17 cellular contexts compared by ENCODE assay signal in the genomic region with DNA sequence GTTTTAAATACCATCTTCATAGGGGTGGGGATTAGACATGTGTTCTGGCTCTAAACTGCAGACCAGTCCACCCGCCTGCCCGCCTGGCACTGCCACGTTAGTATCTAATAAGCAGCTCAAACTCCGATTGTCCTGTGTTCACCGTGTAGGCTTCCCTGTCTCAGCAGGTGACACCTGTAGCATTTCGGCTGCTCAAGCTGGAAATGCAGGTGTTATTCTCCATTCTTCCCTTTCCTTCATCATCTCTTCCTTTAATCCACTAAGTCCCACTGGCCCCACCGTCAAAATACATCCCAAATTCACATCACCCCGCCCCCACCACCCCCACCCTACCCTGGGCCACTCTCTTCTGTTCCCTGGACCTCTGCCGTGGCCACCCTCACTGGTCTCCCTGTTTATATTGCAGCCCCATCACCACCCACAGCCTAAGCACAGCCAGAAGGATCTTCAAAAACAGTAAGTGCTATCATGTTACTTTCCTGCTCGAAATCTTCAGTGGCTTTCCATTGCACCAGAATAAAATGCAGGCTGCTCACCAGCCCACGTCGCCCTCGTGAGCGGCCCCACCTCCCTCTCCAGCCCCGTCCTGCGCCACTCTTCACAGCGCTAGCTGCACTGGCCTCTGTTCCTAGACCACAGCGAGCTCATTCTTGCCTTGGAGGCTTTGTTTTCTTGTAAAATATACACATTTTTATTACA.
A peak's percentile ranks its signal among the peaks of the same experiment; 100 is the strongest.
DNase-seq lines count a peak whose midpoint lies in the region; ATAC-seq and TF ChIP-seq lines count a peak whose summit lies in the region.
"Had no signal": no experiment of that assay in that cellular context is flagged by ENCODE, and none has a peak within 500 bp of the region (broad histone marks: within the 10 kb centered on the region; RNA-seq: fewer than 3 reads in every experiment).

No MANE protein-coding gene starts in this region.

- H4K20me1 ChIP-seq in GM23338 (replicated peaks; ENCODE audit: insufficient read depth): no peaks in the 10 kb centered on the region

- H3K36me3 ChIP-seq in GM23338 (ENCODE audit: insufficient read depth) (no peaks in the 10 kb centered on the region), prostate gland (no peaks in the 10 kb centered on the region), ascending aorta (no peaks in the 10 kb centered on the region), adrenal gland (replicated peaks in 1 of 2) (no peaks in the 10 kb centered on the region)

- no peaks in the 10 kb centered on the region for H3K79me2 ChIP-seq in GM23338 (replicated peaks; ENCODE audit: insufficient read depth)

- DNase-seq in GM23338 (ENCODE audit: low spot score) (no peak), NCI-H524 treated with DMSO at 0.1 percent for 48 hours (lab: John Stamatoyannopoulos, UW) (peak; percentile 55), right cardiac atrium (peak in 1 of 3 donors; percentile 55), prostate gland (ENCODE audit: low spot score) (no peak), ascending aorta (ENCODE audit: low spot score in 2 of 2) (no peak), adrenal gland (no peak)
- DNase-seq in activated CD8-positive, alpha-beta memory T cell treated with anti-CD3 and anti-CD28 coated beads for 24 hours: no peak
- DNase-seq: activated CD4-positive, alpha-beta T cell treated with anti-CD3 and anti-CD28 coated beads for 1 hour; activated naive CD8-positive, alpha-beta T cell treated with anti-CD3 and anti-CD28 coated beads, Interleukin-2, amount 50 U/mL, for 24 hours; activated T-cell treated with anti-CD3 and anti-CD28 coated beads, Interleukin-2, amount 50 U/mL, for 24 hours; CD4-positive, CD25-positive, alpha-beta regulatory T cell; midbrain; NCI-H446 treated with DMSO at 0.1 percent for 48 hours; stimulated activated CD4-positive, alpha-beta T cell treated with anti-CD3 and anti-CD28 coated beads, Interleukin-2, amount 100 ng/mL, for 24 hours; T-helper 2 cell had no signal

- H3K4me3 Mint-ChIP-seq in GM23338: no peak overlapping the region; the same call in 2 of the 3 replicates
- H3K4me3 Mint-ChIP-seq: activated naive CD8-positive, alpha-beta T cell treated with anti-CD3 and anti-CD28 coated beads, Interleukin-2, amount 50 U/mL, for 24 hours; activated T-cell treated with anti-CD3 and anti-CD28 coated beads, Interleukin-2, amount 50 U/mL, for 24 hours; CD4-positive, CD25-positive, alpha-beta regulatory T cell; dendritic cell treated with granulocyte-macrophage colony-stimulating factor and Interleukin-4, amounts not matched to agents 40 ng/mL and 50 ng/mL, for 4 days had no signal

- no peak for TF ChIP-seq CTCF in GM23338 (conservative IDR thresholded peaks at IDR 0.05; ENCODE audit: low read depth in 2 of 2)
- TF ChIP-seq CTCF in prostate gland (IDR thresholded peaks at IDR 0.05): no peak
- TF ChIP-seq CTCF in ascending aorta (IDR thresholded peaks at IDR 0.05): no peak
- TF ChIP-seq CTCF in adrenal gland (IDR thresholded peaks at IDR 0.05): no peak

- H3K27me3 Mint-ChIP-seq in GM23338 (ENCODE audit: insufficient read depth, low read depth, poor library complexity): peaks cover 17% of the 10 kb centered on the region
- H3K27me3 Mint-ChIP-seq: activated naive CD8-positive, alpha-beta T cell treated with anti-CD3 and anti-CD28 coated beads, Interleukin-2, amount 50 U/mL, for 24 hours; activated T-cell treated with anti-CD3 and anti-CD28 coated beads, Interleukin-2, amount 50 U/mL, for 24 hours; CD4-positive, CD25-positive, alpha-beta regulatory T cell had no signal

- peak overlapping the region; percentile 62; the same call in 1 of the 2 replicates for H3K4me2 ChIP-seq in GM23338

- H3K4me1 Mint-ChIP-seq in GM23338: peaks cover 17% of the 10 kb centered on the region
- H3K4me1 Mint-ChIP-seq: activated naive CD8-positive, alpha-beta T cell treated with anti-CD3 and anti-CD28 coated beads, Interleukin-2, amount 50 U/mL, for 24 hours had no signal

- H3K9me3 ChIP-seq in right cardiac atrium (ENCODE audit: control insufficient read depth, low read length) (no peaks in the 10 kb centered on the region), prostate gland (no peaks in the 10 kb centered on the region), ascending aorta (no peaks in the 10 kb centered on the region), adrenal gland (replicated peaks in 1 of 3) (no peaks in the 10 kb centered on the region)

- no peak overlapping the region for H3K27ac ChIP-seq in GM23338 (ENCODE audit: low read depth)
- H3K27ac ChIP-seq in right cardiac atrium (ENCODE audit: low read length): no peak overlapping the region
- peak overlapping the region; percentile 15 to 38 for H3K27ac ChIP-seq in prostate gland
- no peak overlapping the region for H3K27ac ChIP-seq in ascending aorta
- H3K27ac ChIP-seq in adrenal gland: no peak overlapping the region

- no peaks in the 10 kb centered on the region for H3K9me2 ChIP-seq in GM23338 (ENCODE audit: insufficient read depth)

- peaks cover 5% of the 10 kb centered on the region; the same call in 1 of the 2 replicates for H3F3A ChIP-seq in GM23338 (replicated peaks; ENCODE audit: low read depth)

- TF ChIP-seq POLR2A in prostate gland (IDR thresholded peaks at IDR 0.05): no peak
- no peak for TF ChIP-seq POLR2A in adrenal gland (IDR thresholded peaks at IDR 0.05)

- H3K27ac Mint-ChIP-seq in GM23338: no peak overlapping the region
- H3K27ac Mint-ChIP-seq: activated naive CD8-positive, alpha-beta T cell treated with anti-CD3 and anti-CD28 coated beads, Interleukin-2, amount 50 U/mL, for 24 hours; activated T-cell treated with anti-CD3 and anti-CD28 coated beads, Interleukin-2, amount 50 U/mL, for 24 hours; dendritic cell treated with granulocyte-macrophage colony-stimulating factor and Interleukin-4, amounts not matched to agents 40 ng/mL and 50 ng/mL, for 4 days had no signal

- H3K9me3 Mint-ChIP-seq in GM23338: no peaks in the 10 kb centered on the region; the same call in 2 of the 3 replicates
- H3K9me3 Mint-ChIP-seq: activated naive CD8-positive, alpha-beta T cell treated with anti-CD3 and anti-CD28 coated beads, Interleukin-2, amount 50 U/mL, for 24 hours; activated T-cell treated with anti-CD3 and anti-CD28 coated beads, Interleukin-2, amount 50 U/mL, for 24 hours; CD4-positive, CD25-positive, alpha-beta regulatory T cell; dendritic cell treated with granulocyte-macrophage colony-stimulating factor and Interleukin-4, amounts not matched to agents 40 ng/mL and 50 ng/mL, for 4 days had no signal

- peak; percentile 26 for ATAC-seq in GM23338
- ATAC-seq in right cardiac atrium: peak; percentile 38 to 54
- ATAC-seq in HG02981 (IDR thresholded peaks at IDR 0.05; ENCODE audit: unreplicated experiment): no peak
- ATAC-seq: activated naive CD8-positive, alpha-beta T cell treated with anti-CD3 and anti-CD28 coated beads, Interleukin-2, amount 50 U/mL, for 24 hours had no signal

- no peaks in the 10 kb centered on the region for H3K27me3 ChIP-seq in GM23338 (ENCODE audit: insufficient read depth)
- no peaks in the 10 kb centered on the region for H3K27me3 ChIP-seq in right cardiac atrium (ENCODE audit: control insufficient read depth, insufficient read depth)
- no peaks in the 10 kb centered on the region for H3K27me3 ChIP-seq in prostate gland (replicated peaks; ENCODE audit: insufficient read depth)
- no peaks in the 10 kb centered on the region for H3K27me3 ChIP-seq in ascending aorta
- no peaks in the 10 kb centered on the region for H3K27me3 ChIP-seq in adrenal gland

- no peaks in the 10 kb centered on the region for H3K36me3 Mint-ChIP-seq in GM23338 (ENCODE audit: low read depth)
- H3K36me3 Mint-ChIP-seq: CD4-positive, CD25-positive, alpha-beta regulatory T cell had no signal

- H2AFZ ChIP-seq in GM23338: peak overlapping the region; percentile 96; the same call in 1 of the 2 replicates

- 53% methylated on average over 18 of the region's 18 CpGs for WGBS in right cardiac atrium
- WGBS in prostate gland: 36% methylated on average over 18 of the region's 18 CpGs
- WGBS in adrenal gland, 4 donors: 79 to 81% (median 80%) methylated on average over 18 of the region's 18 CpGs

- peaks cover 9% of the 10 kb centered on the region for H3K4me1 ChIP-seq in GM23338 (ENCODE audit: insufficient read depth)
- H3K4me1 ChIP-seq in right cardiac atrium (ENCODE audit: control insufficient read depth, insufficient read depth, low read length): peaks cover 4% of the 10 kb centered on the region
- no peaks in the 10 kb centered on the region for H3K4me1 ChIP-seq in prostate gland (replicated peaks)
- H3K4me1 ChIP-seq in ascending aorta: peaks cover 0 to 5% of the 10 kb centered on the region in 2 donors
- H3K4me1 ChIP-seq in adrenal gland (replicated peaks in 1 of 2): no peaks in the 10 kb centered on the region

- H3K4me3 ChIP-seq in GM23338 (no peak overlapping the region), right cardiac atrium (ENCODE audit: low read length) (no peak overlapping the region), prostate gland (no peak overlapping the region), ascending aorta (no peak overlapping the region), adrenal gland (no peak overlapping the region)

- intact Hi-C loops in right cardiac atrium (cut with DNase I) (no loop called here), prostate gland (cut with DNase I) (no loop called here), ascending aorta (cut with DNase I) (no loop called here), adrenal gland (cut with DNase I) (no loop called here)

TF ChIP-seq in GM23338, 12 proteins besides CTCF, POLR2A, EP300 and RAD21 (continues in another document):
- TF ChIP-seq ZNF114 (CRISPR knock-in tag; IDR thresholded peaks at IDR 0.05) (no peak), JUNB (IDR thresholded peaks at IDR 0.05; ENCODE audit: unreplicated experiment) (no peak), POLR2AphosphoS5 (IDR thresholded peaks at IDR 0.05; ENCODE audit: low read depth) (no peak), EZH2phosphoT487 (IDR thresholded peaks at IDR 0.05; ENCODE audit: unreplicated experiment) (no peak)

Comparison
In these comparisons a context has a peak if more than half of its experiments do, and no peak if none do; other contexts are left out.
1. H3K27ac ChIP-seq: peak in prostate gland (2 of 2); none in GM23338 (single experiment), right cardiac atrium (single experiment), ascending aorta (0 of 2) and adrenal gland (0 of 5).